10 cellular contexts compared by ENCODE assay signal in the genomic region with DNA sequence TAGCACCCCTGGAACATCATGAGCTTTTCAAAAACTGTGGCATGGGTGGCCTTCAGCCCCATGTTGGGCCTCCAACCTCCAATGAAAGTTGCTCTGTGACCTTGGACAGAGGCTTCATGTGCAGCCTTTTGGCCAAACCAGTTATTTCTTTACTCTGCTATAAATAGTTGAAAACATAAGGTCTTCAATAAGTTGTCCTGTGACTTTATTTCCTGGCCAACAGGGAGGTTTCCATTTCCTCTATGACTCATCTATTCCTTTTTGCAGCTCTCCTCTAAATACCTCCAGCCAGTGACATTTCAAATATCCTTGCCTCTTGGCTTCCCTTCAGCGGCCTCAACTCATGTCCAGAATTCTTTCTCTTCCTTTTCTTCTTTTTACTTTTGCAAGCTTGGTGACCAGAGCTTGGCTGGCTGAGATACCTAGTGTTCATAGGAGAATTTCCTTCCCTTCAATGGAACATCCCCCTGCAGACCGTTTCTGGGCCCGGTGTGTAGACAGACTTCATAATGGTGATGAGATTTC.
DNase-seq lines count a peak whose midpoint lies in the region; ATAC-seq, FAIRE-seq and TF ChIP-seq lines count a peak whose summit lies in the region.
"Had no signal": no experiment of that assay in that cellular context is flagged by ENCODE, and none has a peak within 500 bp of the region (broad histone marks: within the 10 kb centered on the region; RNA-seq: fewer than 3 reads in every experiment).

No MANE protein-coding gene starts in this region.

- DNase-seq in H54 (ENCODE audit: insufficient read length, low spot score) (no peak), RKO (ENCODE audit: low spot score) (peak; percentile 3), fibroblast of gingiva (ENCODE audit: low read depth) (peak; percentile 81), skeletal muscle cell (ENCODE audit: low read depth) (peak; percentile 66), DMS 273 treated with DMSO at 0.1 percent for 48 hours (lab: John Stamatoyannopoulos, UW) (no peak)
- DNase-seq: head of caudate nucleus had no signal

- FAIRE-seq in H54 (lab: Jason Lieb, UNC), result peak; percentile 6

- H3K4me3 ChIP-seq in skeletal muscle cell (ENCODE audit: low read depth, low read length), result no peak overlapping the region
- H3K4me3 ChIP-seq: ascending aorta, suprapubic skin had no signal

- no peak for ATAC-seq in HG02973 (IDR thresholded peaks at IDR 0.05; ENCODE audit: unreplicated experiment)
- ATAC-seq in GM18502 (IDR thresholded peaks at IDR 0.05; ENCODE audit: poor library complexity, unreplicated experiment), result no peak

- no peak for TF ChIP-seq POLR2A in H54 (IDR thresholded peaks at IDR 0.05; ENCODE audit: low read depth, low read length)

Comparison
In these comparisons a context has a peak if more than half of its experiments do, and no peak if none do; other contexts are left out.
1. DNase-seq: peak in RKO (single experiment), fibroblast of gingiva (single experiment) and skeletal muscle cell (single experiment); none in H54 (single experiment) and DMS 273 treated with DMSO at 0.1 percent for 48 hours (single experiment).